In the genomic region with DNA sequence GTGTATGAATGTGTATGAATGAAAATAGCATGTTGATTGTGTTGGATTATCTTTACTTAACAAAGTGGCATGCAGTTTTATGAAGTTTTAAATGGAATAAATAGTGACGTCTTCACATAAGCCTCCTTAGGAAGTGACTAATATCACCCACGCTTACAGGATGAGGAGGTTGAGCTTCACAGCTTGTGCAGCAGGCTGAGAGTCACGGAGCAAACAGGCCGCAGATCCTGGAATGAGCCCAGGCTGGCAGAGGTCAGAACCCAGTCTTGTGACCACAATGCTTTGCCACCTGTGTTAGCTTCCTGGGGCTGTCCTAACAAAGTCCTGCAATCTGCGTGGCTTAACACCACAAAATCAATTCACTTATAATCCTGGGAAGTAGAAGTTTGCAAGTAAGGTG, we compare ENCODE assay signal across 12 cellular contexts. TPM values are rescaled to one million over a fixed set of nuclear protein-coding genes. Genes with fewer than 3 reads are reported as not detected.
DNase-seq lines count a peak whose midpoint lies in the region; ATAC-seq lines count a peak whose summit lies in the region.
"Had no signal": no experiment of that assay in that cellular context is flagged by ENCODE, and none has a peak within 500 bp of the region (broad histone marks: within the 10 kb centered on the region; RNA-seq: fewer than 3 reads in every experiment).

No MANE protein-coding gene starts in this region.

- H3K27me3 Mint-ChIP-seq in T-helper 2 cell treated with Interferon-gamma antibody and Interleukin-4, amounts not matched to agents 5 μg/mL and 100 μg/mL, for 36 hours (ENCODE audit: low read depth) = no peaks in the 10 kb centered on the region
- peaks cover 45% of the 10 kb centered on the region for H3K27me3 Mint-ChIP-seq in stimulated activated naive CD8-positive, alpha-beta T cell treated with anti-CD3 and anti-CD28 coated beads, Interleukin-15, Interleukin-2, amounts not matched to agents 100 ng/mL and 50 ng/mL, for 24 hours

- peak overlapping the region; percentile 45 for H3K4me3 Mint-ChIP-seq in T-helper 2 cell treated with Interferon-gamma antibody and Interleukin-4, amounts not matched to agents 5 μg/mL and 100 μg/mL, for 36 hours
- H3K4me3 Mint-ChIP-seq in stimulated activated naive CD8-positive, alpha-beta T cell treated with anti-CD3 and anti-CD28 coated beads, Interleukin-15, Interleukin-2, amounts not matched to agents 100 ng/mL and 50 ng/mL, for 24 hours = peak overlapping the region; percentile 14
- H3K4me3 Mint-ChIP-seq: neural crest cell, T-cell had no signal

- H3K27ac Mint-ChIP-seq in T-helper 2 cell treated with Interferon-gamma antibody and Interleukin-4, amounts not matched to agents 5 μg/mL and 100 μg/mL, for 36 hours = peak overlapping the region; percentile 78
- peak overlapping the region; percentile 38 for H3K27ac Mint-ChIP-seq in stimulated activated naive CD8-positive, alpha-beta T cell treated with anti-CD3 and anti-CD28 coated beads, Interleukin-15, Interleukin-2, amounts not matched to agents 100 ng/mL and 50 ng/mL, for 24 hours
- H3K27ac Mint-ChIP-seq: T-cell had no signal

- DNase-seq in activated CD8-positive, alpha-beta memory T cell treated with anti-CD3 and anti-CD28 coated beads for 24 hours = peak; percentile 64
- DNase-seq in activated CD8-positive, alpha-beta memory T cell treated with anti-CD3 and anti-CD28 coated beads, Interleukin-2, amount 50 U/mL, for 4 hours = no peak
- DNase-seq in T-helper 2 cell treated with Interferon-gamma antibody and Interleukin-4, amounts not matched to agents 5 μg/mL and 100 μg/mL, for 36 hours (ENCODE audit: low spot score) = peak; percentile 76
- DNase-seq in glomerular endothelial cell (ENCODE audit: extremely low read depth, low read depth, low spot score) (peak; percentile 88), iPS-NIHi11 (ENCODE audit: low spot score) (no peak)
- DNase-seq: hippocampal formation, NCI-H2171 treated with DMSO at 0.1 percent for 48 hours, T-cell had no signal

- peaks cover 3% of the 10 kb centered on the region for H3K9me3 Mint-ChIP-seq in T-helper 2 cell treated with Interferon-gamma antibody and Interleukin-4, amounts not matched to agents 5 μg/mL and 100 μg/mL, for 36 hours
- H3K9me3 Mint-ChIP-seq in stimulated activated naive CD8-positive, alpha-beta T cell treated with anti-CD3 and anti-CD28 coated beads, Interleukin-15, Interleukin-2, amounts not matched to agents 100 ng/mL and 50 ng/mL, for 24 hours = no peaks in the 10 kb centered on the region

- ATAC-seq in GM19328 (IDR thresholded peaks at IDR 0.05; ENCODE audit: unreplicated experiment) (no peak), GM18873 (IDR thresholded peaks at IDR 0.05; ENCODE audit: low FRiP score, unreplicated experiment) (no peak)
- ATAC-seq: T-cell had no signal

- peaks cover 2% of the 10 kb centered on the region for H3K36me3 Mint-ChIP-seq in T-helper 2 cell treated with Interferon-gamma antibody and Interleukin-4, amounts not matched to agents 5 μg/mL and 100 μg/mL, for 36 hours (ENCODE audit: low read depth)
- no peaks in the 10 kb centered on the region for H3K36me3 Mint-ChIP-seq in stimulated activated naive CD8-positive, alpha-beta T cell treated with anti-CD3 and anti-CD28 coated beads, Interleukin-15, Interleukin-2, amounts not matched to agents 100 ng/mL and 50 ng/mL, for 24 hours (ENCODE audit: low read depth)
- H3K36me3 Mint-ChIP-seq: T-cell had no signal

- peaks cover 48% of the 10 kb centered on the region for H3K4me1 Mint-ChIP-seq in T-helper 2 cell treated with Interferon-gamma antibody and Interleukin-4, amounts not matched to agents 5 μg/mL and 100 μg/mL, for 36 hours (ENCODE audit: low read depth)
- H3K4me1 Mint-ChIP-seq in stimulated activated naive CD8-positive, alpha-beta T cell treated with anti-CD3 and anti-CD28 coated beads, Interleukin-15, Interleukin-2, amounts not matched to agents 100 ng/mL and 50 ng/mL, for 24 hours (ENCODE audit: low read depth) = peaks cover 47% of the 10 kb centered on the region
- H3K4me1 Mint-ChIP-seq: neural crest cell had no signal

RNA-seq across cellular contexts. Expression of a gene that starts 20.8 kb away (rescaled TPM):
- total RNA-seq in glomerular endothelial cell = not detected in 2 replicates
- total RNA-seq: neural crest cell had no signal

RNA-seq across cellular contexts. Expression of a gene that starts 50.2 kb away (rescaled TPM):
- not detected in 2 replicates for total RNA-seq in glomerular endothelial cell
- total RNA-seq: neural crest cell had no signal

RNA-seq across cellular contexts. Expression of a gene that starts 50.3 kb away (rescaled TPM):
- 172 and 177 TPM in 2 replicates for total RNA-seq in glomerular endothelial cell

RNA-seq across cellular contexts. Expression of a gene that starts 59.8 kb away (rescaled TPM):
- total RNA-seq in glomerular endothelial cell = 3.7 and 4.1 TPM in 2 replicates

Comparison
In these comparisons a context has a peak if more than half of its experiments do, and no peak if none do; other contexts are left out.
1. DNase-seq: peak in activated CD8-positive, alpha-beta memory T cell treated with anti-CD3 and anti-CD28 coated beads for 24 hours (single experiment), T-helper 2 cell treated with Interferon-gamma antibody and Interleukin-4, amounts not matched to agents 5 μg/mL and 100 μg/mL, for 36 hours (single experiment) and glomerular endothelial cell (single experiment); none in activated CD8-positive, alpha-beta memory T cell treated with anti-CD3 and anti-CD28 coated beads, Interleukin-2, amount 50 U/mL, for 4 hours (single experiment) and iPS-NIHi11 (single experiment).